Comparison of ENCODE assay signal across 30 cellular contexts in genomic region chr9:100014846-100015245, GRCh38.
"Had no signal": no experiment of that assay in that cellular context is flagged by ENCODE, and none has a peak within 500 bp of the region (broad histone marks: within the 10 kb centered on the region; RNA-seq: fewer than 3 reads in every experiment).

No MANE protein-coding gene starts in this region.

- H3K4me3 ChIP-seq: lower lobe of right lung, skin epidermis, suprapubic skin, thoracic aorta, tibial artery, upper lobe of right lung had no signal

- H3K4me1 Mint-ChIP-seq: nephron; neural crest cell; stimulated activated effector memory CD8-positive, alpha-beta T cell treated with anti-CD3 and anti-CD28 coated beads, Interleukin-12 subunit alpha, Interleukin-12 subunit beta, amount 100 ng/mL, for 72 hours had no signal

- H3K27ac Mint-ChIP-seq: naive thymus-derived CD8-positive, alpha-beta T cell; nephron; progenitor cell of endocrine pancreas; stimulated activated effector memory CD8-positive, alpha-beta T cell treated with anti-CD3 and anti-CD28 coated beads, Interleukin-12 subunit alpha, Interleukin-12 subunit beta, amount 100 ng/mL, for 72 hours; stimulated activated naive CD8-positive, alpha-beta T cell treated with anti-CD3 and anti-CD28 coated beads, Interleukin-15, Interleukin-2, amounts not matched to agents 100 ng/mL and 50 ng/mL, for 24 hours had no signal

- H3K27me3 Mint-ChIP-seq: naive thymus-derived CD8-positive, alpha-beta T cell; progenitor cell of endocrine pancreas; stimulated activated naive CD8-positive, alpha-beta T cell treated with anti-CD3 and anti-CD28 coated beads, Interleukin-15, Interleukin-2, amounts not matched to agents 100 ng/mL and 50 ng/mL, for 24 hours had no signal

- H3K27ac ChIP-seq: lower lobe of right lung, neutrophil, parathyroid adenoma, skin epidermis, suprapubic skin, thoracic aorta, tibial artery, upper lobe of right lung had no signal

- ATAC-seq: left cardiac atrium; left lobe of liver; left ventricle myocardium superior; lower lobe of right lung; naive thymus-derived CD8-positive, alpha-beta T cell; right cardiac atrium; sciatic nerve; stimulated activated effector memory CD8-positive, alpha-beta T cell treated with anti-CD3 and anti-CD28 coated beads, Interleukin-12 subunit alpha, Interleukin-12 subunit beta, amount 100 ng/mL, for 72 hours; upper lobe of right lung had no signal

- FAIRE-seq: keratinocyte, urothelium cell line had no signal

- H3K4me3 Mint-ChIP-seq: naive thymus-derived CD8-positive, alpha-beta T cell; nephron; neural crest cell; stimulated activated effector memory CD8-positive, alpha-beta T cell treated with anti-CD3 and anti-CD28 coated beads, Interleukin-12 subunit alpha, Interleukin-12 subunit beta, amount 100 ng/mL, for 72 hours; stimulated activated naive CD8-positive, alpha-beta T cell treated with anti-CD3 and anti-CD28 coated beads, Interleukin-15, Interleukin-2, amounts not matched to agents 100 ng/mL and 50 ng/mL, for 24 hours had no signal

- H3K9me3 ChIP-seq: neutrophil, suprapubic skin, upper lobe of right lung had no signal

- H3K4me1 ChIP-seq: lower lobe of right lung, parathyroid adenoma, suprapubic skin, tibial artery, upper lobe of right lung had no signal

- H3K27me3 ChIP-seq: neutrophil, suprapubic skin, tibial artery, upper lobe of right lung had no signal

- DNase-seq: hippocampal formation; kidney glomerular epithelial cell; left cardiac atrium; left ventricle myocardium superior; lower lobe of right lung; mammary epithelial cell; mesenchymal stem cell; naive thymus-derived CD8-positive, alpha-beta T cell; occipital lobe; right cardiac atrium; stimulated activated CD4-positive, alpha-beta T cell treated with anti-CD3 and anti-CD28 coated beads, Interleukin-12 subunit alpha, Interleukin-12 subunit beta, amount 100 ng/mL, for 4 hours; stimulated activated CD4-positive, alpha-beta T cell treated with anti-CD3 and anti-CD28 coated beads, Interleukin-4, amount 100 ng/mL, for 24 hours; stimulated activated naive CD4-positive, alpha-beta T cell; tibial artery; trophoblast cell; upper lobe of right lung had no signal
